ENCODE assay signal across 19 cellular contexts in genomic region chr5:181059297-181060230, GRCh38. TPM values are rescaled to one million over a fixed set of nuclear protein-coding genes. Genes with fewer than 3 reads are reported as not detected.
DNase-seq lines count a peak whose midpoint lies in the region; ATAC-seq and TF ChIP-seq lines count a peak whose summit lies in the region.
"Had no signal": no experiment of that assay in that cellular context is flagged by ENCODE, and none has a peak within 500 bp of the region (broad histone marks: within the 10 kb centered on the region; RNA-seq: fewer than 3 reads in every experiment).

No MANE protein-coding gene starts in this region.

- POLR2A ChIA-PET in activated CD4-positive, alpha-beta T cell treated with anti-CD3 and anti-CD28 coated beads for 36 hours (lab: Charles Lee) = no interaction called here
- POLR2A ChIA-PET in WTC11 (lab: Charles Lee) = no interaction called here

- H3K9me3 Mint-ChIP-seq in activated CD4-positive, alpha-beta T cell treated with anti-CD3 and anti-CD28 coated beads for 36 hours (ENCODE audit: low read depth) = no peaks in the 10 kb centered on the region
- H3K9me3 Mint-ChIP-seq in activated CD4-positive, alpha-beta T cell treated with anti-CD3 and anti-CD28 coated beads, Interleukin-2, amount 10 ng/mL, durations not matched to agents 24 days and 14 days = no peaks in the 10 kb centered on the region
- peaks cover 4% of the 10 kb centered on the region for H3K9me3 Mint-ChIP-seq in WTC11
- H3K9me3 Mint-ChIP-seq: T-helper 1 cell treated with Interleukin-12 subunit alpha and Interleukin-12 subunit beta and Interleukin-4 antibody, amounts not matched to agents 30 μg/mL and 1 μg/mL, for 36 hours had no signal

- no peak overlapping the region for H3K27ac Mint-ChIP-seq in activated CD4-positive, alpha-beta T cell treated with anti-CD3 and anti-CD28 coated beads for 36 hours
- no peak overlapping the region for H3K27ac Mint-ChIP-seq in activated CD4-positive, alpha-beta T cell treated with anti-CD3 and anti-CD28 coated beads, Interleukin-2, amount 10 ng/mL, durations not matched to agents 24 days and 14 days
- H3K27ac Mint-ChIP-seq in WTC11 = no peak overlapping the region
- H3K27ac Mint-ChIP-seq: immature natural killer cell; T-helper 1 cell treated with Interleukin-12 subunit alpha and Interleukin-12 subunit beta and Interleukin-4 antibody, amounts not matched to agents 30 μg/mL and 1 μg/mL, for 36 hours had no signal

- H3K4me3 ChIP-seq in iPS-18c (ENCODE audit: insufficient read depth, low read depth, low read length) = peak overlapping the region; percentile 38
- H3K4me3 ChIP-seq: cardiac muscle cell, HAP-1, upper lobe of left lung had no signal

- peaks cover 71% of the 10 kb centered on the region for H3K27me3 Mint-ChIP-seq in activated CD4-positive, alpha-beta T cell treated with anti-CD3 and anti-CD28 coated beads for 36 hours
- peaks cover 72% of the 10 kb centered on the region for H3K27me3 Mint-ChIP-seq in activated CD4-positive, alpha-beta T cell treated with anti-CD3 and anti-CD28 coated beads, Interleukin-2, amount 10 ng/mL, durations not matched to agents 24 days and 14 days
- peaks cover 90% of the 10 kb centered on the region for H3K27me3 Mint-ChIP-seq in WTC11 (ENCODE audit: low read depth)

- H3K9me3 ChIP-seq in iPS-18c (ENCODE audit: control insufficient read depth, insufficient read depth, low read length) = no peaks in the 10 kb centered on the region
- H3K9me3 ChIP-seq: HAP-1, upper lobe of left lung had no signal

- no peaks in the 10 kb centered on the region for H3K36me3 Mint-ChIP-seq in activated CD4-positive, alpha-beta T cell treated with anti-CD3 and anti-CD28 coated beads for 36 hours (ENCODE audit: low read depth)
- H3K36me3 Mint-ChIP-seq in activated CD4-positive, alpha-beta T cell treated with anti-CD3 and anti-CD28 coated beads, Interleukin-2, amount 10 ng/mL, durations not matched to agents 24 days and 14 days (ENCODE audit: low read depth) = no peaks in the 10 kb centered on the region
- no peaks in the 10 kb centered on the region for H3K36me3 Mint-ChIP-seq in WTC11
- H3K36me3 Mint-ChIP-seq: immature natural killer cell had no signal

- H3K4me1 Mint-ChIP-seq in activated CD4-positive, alpha-beta T cell treated with anti-CD3 and anti-CD28 coated beads for 36 hours = no peaks in the 10 kb centered on the region
- no peaks in the 10 kb centered on the region for H3K4me1 Mint-ChIP-seq in activated CD4-positive, alpha-beta T cell treated with anti-CD3 and anti-CD28 coated beads, Interleukin-2, amount 10 ng/mL, durations not matched to agents 24 days and 14 days
- peaks cover 26% of the 10 kb centered on the region for H3K4me1 Mint-ChIP-seq in WTC11

- no peak overlapping the region for H3K4me3 Mint-ChIP-seq in activated CD4-positive, alpha-beta T cell treated with anti-CD3 and anti-CD28 coated beads for 36 hours
- H3K4me3 Mint-ChIP-seq in activated CD4-positive, alpha-beta T cell treated with anti-CD3 and anti-CD28 coated beads, Interleukin-2, amount 10 ng/mL, durations not matched to agents 24 days and 14 days = no peak overlapping the region
- peak overlapping the region; percentile 68 for H3K4me3 Mint-ChIP-seq in WTC11
- H3K4me3 Mint-ChIP-seq: immature natural killer cell; T-helper 1 cell treated with Interleukin-12 subunit alpha and Interleukin-12 subunit beta and Interleukin-4 antibody, amounts not matched to agents 30 μg/mL and 1 μg/mL, for 36 hours had no signal

- no peak for TF ChIP-seq CTCF in WTC11 (IDR thresholded peaks at IDR 0.05)

- intact Hi-C loops in activated CD4-positive, alpha-beta T cell treated with anti-CD3 and anti-CD28 coated beads for 36 hours (cut with DNase I, micrococcal nuclease) = loop anchor here (5.0 to 10.0 kb wide), 2 partner anchors 58 to 275 kb away; no protein-coding TSS in a partner anchor
- intact Hi-C loops in activated CD4-positive, alpha-beta T cell treated with anti-CD3 and anti-CD28 coated beads, Interleukin-2, amount 10 ng/mL, durations not matched to agents 24 days and 14 days (cut with micrococcal nuclease) = no loop called here

- no peak for ATAC-seq in activated CD4-positive, alpha-beta T cell treated with anti-CD3 and anti-CD28 coated beads for 36 hours
- peak; percentile 65 for ATAC-seq in WTC11
- ATAC-seq in GM21515 (IDR thresholded peaks at IDR 0.05; ENCODE audit: unreplicated experiment) = no peak
- ATAC-seq in HG03108 (IDR thresholded peaks at IDR 0.05; ENCODE audit: unreplicated experiment) = no peak

- CTCF ChIA-PET in activated CD4-positive, alpha-beta T cell treated with anti-CD3 and anti-CD28 coated beads for 36 hours (lab: Charles Lee) = no interaction called here
- CTCF ChIA-PET in WTC11 (lab: Charles Lee) = interaction anchor here (0.9 kb wide), 1 partner anchor 191 kb away, joined by 3 read pairs; no protein-coding TSS in a partner anchor

- DNase-seq in activated CD4-positive, alpha-beta T cell treated with anti-CD3 and anti-CD28 coated beads for 36 hours = peak; percentile 31
- DNase-seq in activated CD4-positive, alpha-beta T cell treated with anti-CD3 and anti-CD28 coated beads, Interleukin-2, amount 10 ng/mL, durations not matched to agents 24 days and 14 days = no peak
- DNase-seq in WTC11 (ENCODE audit: low spot score) = peak; percentile 45
- peak; percentile 53 for DNase-seq in retina
- DNase-seq in KG1 (lab: John Stamatoyannopoulos, UW) = no peak
- DNase-seq: activated CD4-positive, alpha-beta T cell treated with anti-CD3 and anti-CD28 coated beads for 1 hour; foreskin fibroblast; immature natural killer cell; NCI-H1417; NCI-H2171 treated with DMSO at 0.1 percent for 48 hours; stimulated activated CD4-positive, alpha-beta T cell treated with anti-CD3 and anti-CD28 coated beads, Interleukin-4, amount 100 ng/mL, for 24 hours had no signal

TF ChIP-seq in WTC11, 78 proteins besides CTCF, POLR2A, EP300 and RAD21 (continues in another document):
- TF ChIP-seq E2F5 (CRISPR knock-in tag; IDR thresholded peaks at IDR 0.05) = peak; percentile 57; the same call in 1 of the 2 replicates
- TF ChIP-seq, protein P1, sequence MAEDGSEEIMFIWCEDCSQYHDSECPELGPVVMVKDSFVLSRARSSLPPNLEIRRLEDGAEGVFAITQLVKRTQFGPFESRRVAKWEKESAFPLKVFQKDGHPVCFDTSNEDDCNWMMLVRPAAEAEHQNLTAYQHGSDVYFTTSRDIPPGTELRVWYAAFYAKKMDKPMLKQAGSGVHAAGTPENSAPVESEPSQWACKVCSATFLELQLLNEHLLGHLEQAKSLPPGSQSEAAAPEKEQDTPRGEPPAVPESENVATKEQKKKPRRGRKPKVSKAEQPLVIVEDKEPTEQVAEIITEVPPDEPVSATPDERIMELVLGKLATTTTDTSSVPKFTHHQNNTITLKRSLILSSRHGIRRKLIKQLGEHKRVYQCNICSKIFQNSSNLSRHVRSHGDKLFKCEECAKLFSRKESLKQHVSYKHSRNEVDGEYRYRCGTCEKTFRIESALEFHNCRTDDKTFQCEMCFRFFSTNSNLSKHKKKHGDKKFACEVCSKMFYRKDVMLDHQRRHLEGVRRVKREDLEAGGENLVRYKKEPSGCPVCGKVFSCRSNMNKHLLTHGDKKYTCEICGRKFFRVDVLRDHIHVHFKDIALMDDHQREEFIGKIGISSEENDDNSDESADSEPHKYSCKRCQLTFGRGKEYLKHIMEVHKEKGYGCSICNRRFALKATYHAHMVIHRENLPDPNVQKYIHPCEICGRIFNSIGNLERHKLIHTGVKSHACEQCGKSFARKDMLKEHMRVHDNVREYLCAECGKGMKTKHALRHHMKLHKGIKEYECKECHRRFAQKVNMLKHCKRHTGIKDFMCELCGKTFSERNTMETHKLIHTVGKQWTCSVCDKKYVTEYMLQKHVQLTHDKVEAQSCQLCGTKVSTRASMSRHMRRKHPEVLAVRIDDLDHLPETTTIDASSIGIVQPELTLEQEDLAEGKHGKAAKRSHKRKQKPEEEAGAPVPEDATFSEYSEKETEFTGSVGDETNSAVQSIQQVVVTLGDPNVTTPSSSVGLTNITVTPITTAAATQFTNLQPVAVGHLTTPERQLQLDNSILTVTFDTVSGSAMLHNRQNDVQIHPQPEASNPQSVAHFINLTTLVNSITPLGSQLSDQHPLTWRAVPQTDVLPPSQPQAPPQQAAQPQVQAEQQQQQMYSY (CRISPR knock-in tag; IDR thresholded peaks at IDR 0.05) = peak; percentile 50; the same call in 1 of the 2 replicates
- peak; percentile 9; the same call in 1 of the 2 replicates for TF ChIP-seq CREM (CRISPR knock-in tag; IDR thresholded peaks at IDR 0.05)
- peak; percentile 80; the same call in 1 of the 2 replicates for TF ChIP-seq FOXP1 (CRISPR knock-in tag; IDR thresholded peaks at IDR 0.05; ENCODE audit: borderline replicate concordance)
- 0 out of 2 replicates have a peak, but pooled peaks have one; percentile 53 for TF ChIP-seq RELA (CRISPR knock-in tag; IDR thresholded peaks at IDR 0.05; ENCODE audit: borderline replicate concordance)
- TF ChIP-seq TCF7 (CRISPR knock-in tag; IDR thresholded peaks at IDR 0.05; ENCODE audit: low read depth) = no peak
- TF ChIP-seq ZNF423 (CRISPR knock-in tag; IDR thresholded peaks at IDR 0.05) = no peak
- TF ChIP-seq ZNF263 (CRISPR knock-in tag; IDR thresholded peaks at IDR 0.05; ENCODE audit: low read depth) = no peak

RNA-seq across cellular contexts. Expression of gene BTNL9, which starts 19.5 kb away (rescaled TPM):
- total RNA-seq in activated CD4-positive, alpha-beta T cell treated with anti-CD3 and anti-CD28 coated beads for 36 hours = under 1 TPM in 1 of 2 experiments, not detected in 1; 0.21 TPM
- 0.23 TPM in 1 of 2 replicates, not detected in the other for total RNA-seq in activated CD4-positive, alpha-beta T cell treated with anti-CD3 and anti-CD28 coated beads, Interleukin-2, amount 10 ng/mL, durations not matched to agents 24 days and 14 days
- total RNA-seq in WTC11 (2021) = 1.6 to 3.4 TPM (median 1.8 TPM) in 3 replicates
- total RNA-seq: A172, cardiac muscle cell had no signal

Comparison
In these comparisons a context has a peak if more than half of its experiments do, and no peak if none do; other contexts are left out.
1. DNase-seq: peak in activated CD4-positive, alpha-beta T cell treated with anti-CD3 and anti-CD28 coated beads for 36 hours (single experiment), WTC11 (single experiment) and retina (single experiment); none in activated CD4-positive, alpha-beta T cell treated with anti-CD3 and anti-CD28 coated beads, Interleukin-2, amount 10 ng/mL, durations not matched to agents 24 days and 14 days (single experiment) and KG1 (single experiment).